9 cellular contexts compared by ENCODE assay signal in the genomic region with DNA sequence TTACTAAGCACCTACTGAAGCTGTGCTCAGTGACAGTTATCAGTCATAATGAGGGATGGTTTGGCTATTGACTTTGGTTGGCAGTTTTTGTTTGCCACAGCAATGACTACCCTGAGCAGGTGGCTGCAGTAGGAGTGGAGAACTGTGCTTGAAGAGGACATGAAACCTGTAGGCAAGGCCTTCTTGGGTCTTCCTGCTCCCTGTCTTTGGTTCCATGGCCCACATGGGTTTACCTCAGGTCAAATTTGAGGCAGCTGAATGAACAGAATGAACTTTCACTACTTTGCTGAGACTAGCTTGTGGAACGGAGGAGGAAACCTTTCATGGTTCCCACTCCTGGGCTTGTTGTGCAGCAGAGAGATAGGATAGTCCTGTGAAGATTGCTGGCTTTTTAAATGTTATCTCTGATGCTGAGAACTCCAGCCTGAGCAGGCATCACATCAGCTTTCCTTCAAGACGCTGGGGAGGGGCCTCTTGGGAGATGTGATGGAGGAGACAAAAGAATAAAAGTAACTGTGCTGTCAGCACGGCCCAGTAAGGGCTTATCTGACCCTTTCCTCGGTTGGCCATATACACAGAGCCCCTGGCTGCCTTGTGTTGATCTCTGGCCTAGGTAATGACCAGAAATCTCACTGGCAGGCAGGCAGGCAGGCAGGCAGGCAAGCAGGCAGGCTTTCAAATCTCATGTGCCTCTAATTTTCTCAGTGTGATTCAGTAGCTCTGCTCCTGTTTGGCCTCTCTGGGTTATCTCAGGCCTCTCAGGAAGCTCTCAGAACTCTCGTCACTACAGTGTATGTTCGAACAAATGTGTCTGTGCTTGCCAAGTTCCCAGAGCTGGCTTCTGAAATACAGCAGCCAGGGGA. TPM values are rescaled to one million over a fixed set of nuclear protein-coding genes. Genes with fewer than 3 reads are reported as not detected.
DNase-seq lines count a peak whose midpoint lies in the region; ATAC-seq and TF ChIP-seq lines count a peak whose summit lies in the region.
"Had no signal": no experiment of that assay in that cellular context is flagged by ENCODE, and none has a peak within 500 bp of the region (broad histone marks: within the 10 kb centered on the region; RNA-seq: fewer than 3 reads in every experiment).

No MANE protein-coding gene starts in this region.

- CTCF ChIA-PET in activated CD8-positive, alpha-beta memory T cell treated with anti-CD3 and anti-CD28 coated beads, Interleukin-2, amount 10 ng/mL, durations not matched to agents 7 days and 5 days (lab: Charles Lee): interaction anchor here (1.2 to 8.8 kb wide), 6 partner anchors 8 to 30 kb away, joined by 3 to 90 read pairs (median 4); a partner anchor contains a TSS

- H3K4me3 Mint-ChIP-seq in activated CD8-positive, alpha-beta memory T cell treated with anti-CD3 and anti-CD28 coated beads, Interleukin-2, amount 10 ng/mL, durations not matched to agents 7 days and 5 days: no peak overlapping the region

- no peak overlapping the region for H3K4me3 ChIP-seq in duodenal mucosa (ENCODE audit: low read depth in 1 of 2, low read length in 2 of 2)

- H3K27me3 Mint-ChIP-seq in activated CD8-positive, alpha-beta memory T cell treated with anti-CD3 and anti-CD28 coated beads, Interleukin-2, amount 10 ng/mL, durations not matched to agents 7 days and 5 days: no peaks in the 10 kb centered on the region

- no peaks in the 10 kb centered on the region for H3K36me3 ChIP-seq in duodenal mucosa (ENCODE audit: control insufficient read depth in 1 of 2, insufficient read depth in 2 of 2, low read length in 2 of 2)

- peaks cover 40 to 45% of the 10 kb centered on the region in 2 donors for H3K4me1 ChIP-seq in duodenal mucosa (ENCODE audit: control insufficient read depth in 1 of 2, insufficient read depth in 2 of 2, low read length in 2 of 2)

- peak overlapping the region; percentile 60 for H3K27ac ChIP-seq in duodenal mucosa (ENCODE audit: low read depth, low read length)
- H3K27ac ChIP-seq: C4-2B had no signal

- H3K9ac ChIP-seq in duodenal mucosa (ENCODE audit: low read depth in 1 of 2, low read length in 2 of 2): no peak overlapping the region

- DNase-seq in activated CD8-positive, alpha-beta memory T cell treated with anti-CD3 and anti-CD28 coated beads, Interleukin-2, amount 10 ng/mL, durations not matched to agents 7 days and 5 days: no peak
- no peak for DNase-seq in activated CD8-positive, alpha-beta memory T cell treated with anti-CD3 and anti-CD28 coated beads for 24 hours
- DNase-seq in omental fat pad (ENCODE audit: low spot score) (no peak), dedifferentiated amniotic fluid mesenchymal stem cell (ENCODE audit: extremely low spot score) (no peak), SIG-M5 treated with dmso at 0.1 percent for 504 hours (lab: John Stamatoyannopoulos, UW; ENCODE audit: unreplicated experiment) (no peak), midbrain (lab: John Stamatoyannopoulos, UW) (no peak)

- peaks cover 20% of the 10 kb centered on the region for H3K36me3 Mint-ChIP-seq in activated CD8-positive, alpha-beta memory T cell treated with anti-CD3 and anti-CD28 coated beads, Interleukin-2, amount 10 ng/mL, durations not matched to agents 7 days and 5 days

- no peaks in the 10 kb centered on the region for H3K9me3 Mint-ChIP-seq in activated CD8-positive, alpha-beta memory T cell treated with anti-CD3 and anti-CD28 coated beads, Interleukin-2, amount 10 ng/mL, durations not matched to agents 7 days and 5 days (ENCODE audit: low read depth)

- no peaks in the 10 kb centered on the region for H3K9me3 ChIP-seq in duodenal mucosa (ENCODE audit: control insufficient read depth in 1 of 2, low read length in 2 of 2)

- H3K27ac Mint-ChIP-seq in activated CD8-positive, alpha-beta memory T cell treated with anti-CD3 and anti-CD28 coated beads, Interleukin-2, amount 10 ng/mL, durations not matched to agents 7 days and 5 days: peak overlapping the region; percentile 1

- peaks cover 74% of the 10 kb centered on the region for H3K4me1 Mint-ChIP-seq in activated CD8-positive, alpha-beta memory T cell treated with anti-CD3 and anti-CD28 coated beads, Interleukin-2, amount 10 ng/mL, durations not matched to agents 7 days and 5 days

- TF ChIP-seq CTCF in omental fat pad (IDR thresholded peaks at IDR 0.05): no peak

- H3K27me3 ChIP-seq in duodenal mucosa (ENCODE audit: control insufficient read depth in 1 of 2, insufficient read depth in 2 of 2, low read length in 2 of 2): no peaks in the 10 kb centered on the region

- no peak for ATAC-seq in activated CD8-positive, alpha-beta memory T cell treated with anti-CD3 and anti-CD28 coated beads, Interleukin-2, amount 10 ng/mL, durations not matched to agents 7 days and 5 days
- ATAC-seq in HG03520 (IDR thresholded peaks at IDR 0.05; ENCODE audit: unreplicated experiment) (peak; percentile 36), omental fat pad (ENCODE audit: low FRiP score) (peak; percentile 50)

RNA-seq across cellular contexts. Expression of a gene that starts 12.0 kb away (rescaled TPM):
- total RNA-seq in activated CD8-positive, alpha-beta memory T cell treated with anti-CD3 and anti-CD28 coated beads, Interleukin-2, amount 10 ng/mL, durations not matched to agents 7 days and 5 days: 100 to 1,000 TPM in 1 of 2 experiments, 10 to 100 TPM in 1; 83.5 to 104 TPM
- 10 to 100 TPM; 42.2 to 71.0 (median 51.1) TPM for total RNA-seq in omental fat pad

RNA-seq across cellular contexts. Expression of a gene that starts 26.7 kb away (rescaled TPM):
- total RNA-seq in activated CD8-positive, alpha-beta memory T cell treated with anti-CD3 and anti-CD28 coated beads, Interleukin-2, amount 10 ng/mL, durations not matched to agents 7 days and 5 days: 100 to 1,000 TPM; 154 to 163 TPM
- total RNA-seq in omental fat pad: 10 to 100 TPM; 53.2 to 90.3 (median 67.8) TPM

RNA-seq across cellular contexts. Expression of a gene that starts 59.1 kb away (rescaled TPM):
- 10 to 100 TPM; 22.7 to 23.5 TPM for total RNA-seq in activated CD8-positive, alpha-beta memory T cell treated with anti-CD3 and anti-CD28 coated beads, Interleukin-2, amount 10 ng/mL, durations not matched to agents 7 days and 5 days
- total RNA-seq in omental fat pad: 10 to 100 TPM in 2 of 4 donors, 1 to 10 TPM in 2; 6.2 to 12.3 (median 10.2) TPM
